ENCODE assay signal across 8 cellular contexts in genomic region chr6:52419809-52420667, GRCh38. TPM values are rescaled to one million over a fixed set of nuclear protein-coding genes. Genes with fewer than 3 reads are reported as not detected.
A peak's percentile ranks its signal among the peaks of the same experiment; 100 is the strongest.
DNase-seq lines count a peak whose midpoint lies in the region; ATAC-seq and TF ChIP-seq lines count a peak whose summit lies in the region.

Gene EFHC1 (plus strand): TSS chr6:52420342. CDS start chr6:52420411, 69 bp downstream.

- WGBS in GM23248 (ENCODE audit: low coverage in 1 of 2, low lambda C conversion rate in 2 of 2, missing lambda C conversion rate in 2 of 2), 2 experiments, result 1% methylated on average over 47 to 55 of the region's 57 CpGs

- H3K27me3 ChIP-seq in DOHH2 (ENCODE audit: control insufficient read depth, low read length), result peaks cover 12% of the 10 kb centered on the region
- H3K27me3 ChIP-seq in GM23248 (replicated peaks; ENCODE audit: insufficient read depth), result no peaks in the 10 kb centered on the region

- H3F3A ChIP-seq in DOHH2 (ENCODE audit: control insufficient read depth, insufficient read depth), result peaks cover 4% of the 10 kb centered on the region
- peaks cover 85% of the 10 kb centered on the region for H3F3A ChIP-seq in GM23248 (ENCODE audit: insufficient read depth)

- no peaks in the 10 kb centered on the region for H3K27me3 Mint-ChIP-seq in naive thymus-derived CD8-positive, alpha-beta T cell

- H3K27ac Mint-ChIP-seq in naive thymus-derived CD8-positive, alpha-beta T cell, result no peak within 1 kb of the TSS

- DNase-seq in GM23248 (peak; percentile 100), Kasumi-1 (lab: John Stamatoyannopoulos, UW) (peak; percentile 93 to 95), RKO (ENCODE audit: low spot score) (peak; percentile 98), fibroblast of mammary gland (ENCODE audit: low read depth) (peak; percentile 96)
- peak; percentile 96 for DNase-seq in activated T-helper 1 cell treated with anti-CD3 and anti-CD28 coated beads, Interleukin-2, amount 50 U/mL, for 16 hours (ENCODE audit: low read depth in 1 of 2, low spot score in 1 of 2)
- DNase-seq in naive thymus-derived CD8-positive, alpha-beta T cell, result peak; percentile 96 to 99 (median 98)
- DNase-seq in stimulated activated naive CD4-positive, alpha-beta T cell (lab: John Stamatoyannopoulos, UW), result peak; percentile 95 to 96 (median 96)

- H3K4me1 ChIP-seq in DOHH2 (ENCODE audit: control insufficient read depth, low read length) (peaks cover 27% of the 10 kb centered on the region), GM23248 (ENCODE audit: insufficient read depth) (peaks cover 75% of the 10 kb centered on the region)

- H3K36me3 Mint-ChIP-seq in naive thymus-derived CD8-positive, alpha-beta T cell, result no peaks in the 10 kb centered on the region

- H3K4me3 ChIP-seq in DOHH2 (ENCODE audit: low read length), result peak within 1 kb of the TSS; percentile 96
- H3K4me3 ChIP-seq in GM23248, result peak within 1 kb of the TSS; percentile 89
- H3K4me3 ChIP-seq in fibroblast of mammary gland (ENCODE audit: control insufficient read depth, low read depth, low read length), result peak within 1 kb of the TSS; percentile 97

- no peak within 1 kb of the TSS for H3K4me3 Mint-ChIP-seq in naive thymus-derived CD8-positive, alpha-beta T cell

- H3K9me3 ChIP-seq in DOHH2 (ENCODE audit: control insufficient read depth, insufficient read depth, low read length) (no peaks in the 10 kb centered on the region), GM23248 (ENCODE audit: low read depth) (no peaks in the 10 kb centered on the region)

- H3K9me2 ChIP-seq in DOHH2 (replicated peaks; ENCODE audit: control insufficient read depth, low read length) (no peaks in the 10 kb centered on the region), GM23248 (ENCODE audit: insufficient read depth) (no peaks in the 10 kb centered on the region)

- peak within 1 kb of the TSS; percentile 81 for H2AFZ ChIP-seq in GM23248

- peak within 1 kb of the TSS; percentile 94 for H3K9ac ChIP-seq in GM23248

- H3K4me1 Mint-ChIP-seq in naive thymus-derived CD8-positive, alpha-beta T cell, result peaks cover 6 to 34% (median 16%) of the 10 kb centered on the region in 4 donors

- ATAC-seq in naive thymus-derived CD8-positive, alpha-beta T cell, result peak; percentile 90

- H3K36me3 ChIP-seq in DOHH2 (ENCODE audit: control insufficient read depth, low read length), result 0 out of 2 replicates have a peak, but pooled peaks cover 3% of the 10 kb centered on the region
- H3K36me3 ChIP-seq in GM23248 (ENCODE audit: low read depth), result no peaks in the 10 kb centered on the region

- H3K27ac ChIP-seq in DOHH2 (ENCODE audit: low read depth, low read length) (peak within 1 kb of the TSS; percentile 28; the same call in 1 of the 2 replicates), GM23248 (peak within 1 kb of the TSS; percentile 95)

- H4K20me1 ChIP-seq in DOHH2 (ENCODE audit: control insufficient read depth, insufficient read depth, low read depth, low read length) (no peaks in the 10 kb centered on the region), GM23248 (ENCODE audit: insufficient read depth) (no peaks in the 10 kb centered on the region)

- TF ChIP-seq CTCF in DOHH2 (IDR thresholded peaks at IDR 0.05; ENCODE audit: low read depth, low read length, poor library complexity, severe bottlenecking) (no peak), fibroblast of mammary gland (conservative IDR thresholded peaks at IDR 0.05; ENCODE audit: control insufficient read depth, insufficient read depth, low read depth, low read length) (no peak)

- in situ Hi-C loops in GM23248 (cut with MboI), result loop anchor here (10.0 kb wide), 1 partner anchor 175 kb away; no protein-coding TSS in a partner anchor

- H3K79me2 ChIP-seq in DOHH2 (ENCODE audit: control insufficient read depth, low read length), result peaks cover 4% of the 10 kb centered on the region; the same call in 1 of the 2 replicates
- H3K79me2 ChIP-seq in GM23248 (ENCODE audit: insufficient read depth), result peaks cover 28% of the 10 kb centered on the region

- POLR2A ChIA-PET in naive thymus-derived CD8-positive, alpha-beta T cell (lab: Charles Lee), result interaction anchor here (0.6 to 2.6 kb wide), 12 partner anchors 20 to 158 kb away, joined by 3 to 16 read pairs (median 7); partner anchors contain the start of genes MCM3, PAQR8 and TRAM2

- no peaks in the 10 kb centered on the region for H3K9me3 Mint-ChIP-seq in naive thymus-derived CD8-positive, alpha-beta T cell

- peak within 1 kb of the TSS; percentile 95 for H3K4me2 ChIP-seq in DOHH2 (ENCODE audit: low read length)
- peak within 1 kb of the TSS; percentile 88 for H3K4me2 ChIP-seq in GM23248 (ENCODE audit: unreplicated experiment)

RNA-seq across cellular contexts. Expression of gene EFHC1, which starts in this region (rescaled TPM):
- 21.6 and 36.1 TPM in 2 replicates for total RNA-seq in GM23248 (2014; rRNA removed; shearing (Covaris generic))
- 25.0 and 29.7 TPM in 2 replicates for polyA plus RNA-seq in GM23248 (2016; fragmentation: Nextera tagmentation; extraction: Ambion mirVana)
- total RNA-seq in naive thymus-derived CD8-positive, alpha-beta T cell, result 10 to 100 TPM; 13.0 to 15.5 TPM
- polyA plus RNA-seq in naive thymus-derived CD8-positive, alpha-beta T cell, result 1 to 10 TPM; 2.5 to 5.1 (median 2.9) TPM

Comparison
In these comparisons a context has a peak if more than half of its experiments do, and no peak if none do; other contexts are left out.
1. Peak in every context shown above with its lines: DNase-seq, ATAC-seq, H3K4me3 ChIP-seq and H3K27ac ChIP-seq.